Comparison of ENCODE assay signal across 14 cellular contexts in genomic region chr1:165875171-165875570, GRCh38. TPM values are rescaled to one million over a fixed set of nuclear protein-coding genes. Genes with fewer than 3 reads are reported as not detected.
A peak's percentile ranks its signal among the peaks of the same experiment; 100 is the strongest.
DNase-seq lines count a peak whose midpoint lies in the region; ATAC-seq, FAIRE-seq and TF ChIP-seq lines count a peak whose summit lies in the region.
"Had no signal": no experiment of that assay in that cellular context is flagged by ENCODE, and none has a peak within 500 bp of the region (broad histone marks: within the 10 kb centered on the region; RNA-seq: fewer than 3 reads in every experiment).

No MANE protein-coding gene starts in this region.

- no peak for TF ChIP-seq CTCF in GM12878 (IDR thresholded peaks at IDR 0.05 in 2 of 3, conservative IDR thresholded peaks at IDR 0.05 in 1 of 3; ENCODE audit: control insufficient read depth in 2 of 3, extremely low read depth in 1 of 3, insufficient read depth in 1 of 3, low read depth in 3 of 3, low read length in 3 of 3)

- H3K27ac Mint-ChIP-seq in activated CD4-positive, alpha-beta T cell treated with anti-CD3 and anti-CD28 coated beads, Interleukin-2, amount 10 ng/mL, durations not matched to agents 24 days and 14 days: no peak overlapping the region

- H3K4me3 ChIP-seq in GM12878: peak overlapping the region; percentile 43; the same call in 1 of the 2 replicates
- H3K4me3 ChIP-seq: A549, right lobe of liver, SJCRH30 had no signal

- intact Hi-C loops in activated CD4-positive, alpha-beta T cell treated with anti-CD3 and anti-CD28 coated beads, Interleukin-2, amount 10 ng/mL, durations not matched to agents 24 days and 14 days (cut with micrococcal nuclease): loop anchor here (2.0 to 5.0 kb wide), 2 partner anchors 33 to 46 kb away; no protein-coding TSS in a partner anchor
- intact Hi-C loops in GM12878 (cut with micrococcal nuclease; ENCODE audit: unreplicated experiment): loop anchor here (5.0 to 10.0 kb wide), 3 partner anchors 108 to 1840 kb away; partner anchors contain the start of gene TMCO1

- ATAC-seq in HG03108 (IDR thresholded peaks at IDR 0.05; ENCODE audit: unreplicated experiment) (peak; percentile 28), GM12878 (peak; percentile 55), GM18858 (IDR thresholded peaks at IDR 0.05; ENCODE audit: unreplicated experiment) (no peak)
- ATAC-seq in stimulated activated naive CD8-positive, alpha-beta T cell treated with anti-CD3 and anti-CD28 coated beads, Interleukin-15, Interleukin-2, amounts not matched to agents 100 U/mL and 50 U/mL, for 24 hours: peak; percentile 68
- ATAC-seq: A549, left lobe of liver had no signal

- TF ChIP-seq RAD21 in GM12878 (IDR thresholded peaks at IDR 0.05; ENCODE audit: insufficient read depth, low read depth, low read length): no peak

- H3K79me2 ChIP-seq in GM12878 (ENCODE audit: control insufficient read depth, insufficient read depth, low read length): peaks cover 87% of the 10 kb centered on the region

- WGBS in GM12878 (ENCODE audit: insufficient coverage, insufficient replicate concordance, low lambda C conversion rate, missing lambda C conversion rate): 0% methylated on average over 3 of the region's 3 CpGs

- H3K9ac ChIP-seq in GM12878 (ENCODE audit: control insufficient read depth, insufficient read depth, low read length): peak overlapping the region; percentile 56; the same call in 1 of the 2 replicates

- no peaks in the 10 kb centered on the region for H3K9me3 Mint-ChIP-seq in activated CD4-positive, alpha-beta T cell treated with anti-CD3 and anti-CD28 coated beads, Interleukin-2, amount 10 ng/mL, durations not matched to agents 24 days and 14 days

- H3K4me2 ChIP-seq in GM12878 (ENCODE audit: control insufficient read depth, insufficient read depth): peak overlapping the region; percentile 69

- peak; percentile 74 for DNase-seq in activated CD4-positive, alpha-beta T cell treated with anti-CD3 and anti-CD28 coated beads, Interleukin-2, amount 10 ng/mL, durations not matched to agents 24 days and 14 days
- DNase-seq in activated CD4-positive, alpha-beta T cell treated with anti-CD3 and anti-CD28 coated beads, Interleukin-2, amount 50 U/mL, for 4 hours: no peak
- peak; percentile 46 for DNase-seq in GM12878 (ENCODE audit: low read depth, low spot score)
- peak; percentile 25 for DNase-seq in stimulated activated naive CD8-positive, alpha-beta T cell treated with anti-CD3 and anti-CD28 coated beads, Interleukin-15, Interleukin-2, amounts not matched to agents 100 U/mL and 50 U/mL, for 24 hours
- no peak for DNase-seq in amygdala (lab: John Stamatoyannopoulos, UW)
- no peak for DNase-seq in stimulated activated CD4-positive, alpha-beta T cell treated with anti-CD3 and anti-CD28 coated beads, Interleukin-4, amount 100 ng/mL, for 4 hours
- DNase-seq: NCI-H2081 treated with DMSO at 0.1 percent for 48 hours, right lobe of liver, SJCRH30 had no signal

- H3K27ac ChIP-seq in GM12878 (ENCODE audit: control insufficient read depth, insufficient read depth): peak overlapping the region; percentile 76
- H3K27ac ChIP-seq: A549, right lobe of liver, SJCRH30 had no signal

- H3K36me3 ChIP-seq in GM12878 (ENCODE audit: control insufficient read depth in 2 of 2, insufficient read depth in 2 of 2, low read length in 1 of 2): peaks cover 0 to 2% of the 10 kb centered on the region in 2 experiments; a peak in 2 of 4 replicates
- H3K36me3 ChIP-seq: right lobe of liver had no signal

- POLR2A ChIA-PET in GM12878 (lab: Charles Lee): interaction anchor here (0.6 to 2.3 kb wide), 7 partner anchors 9 to 277 kb away, joined by 3 to 9 read pairs (median 5); no protein-coding TSS in a partner anchor

- RAD21 ChIA-PET in GM12878 (lab: Charles Lee; ENCODE audit: unreplicated experiment): interaction anchor here (0.5 to 7.1 kb wide), 8 partner anchors 9 to 177 kb away, joined by 3 to 65 read pairs (median 3); partner anchors contain the start of genes ALDH9A1 and UCK2

- no peaks in the 10 kb centered on the region for H3K27me3 ChIP-seq in GM12878 (replicated peaks in 1 of 2; ENCODE audit: control insufficient read depth in 2 of 2, insufficient read depth in 2 of 2, low read length in 1 of 2)
- H3K27me3 ChIP-seq: right lobe of liver, SJCRH30 had no signal

- H3K9me3 ChIP-seq in GM12878 (replicated peaks; ENCODE audit: control insufficient read depth, insufficient read depth, low read length): peaks cover 7% of the 10 kb centered on the region
- H3K9me3 ChIP-seq: right lobe of liver, SJCRH30 had no signal

- H2AFZ ChIP-seq in GM12878 (ENCODE audit: control insufficient read depth, low read depth, low read length): no peak overlapping the region

- FAIRE-seq in GM12878 (lab: Jason Lieb, UNC): no peak
- FAIRE-seq: A549, bronchial epithelial cell had no signal

- peak in 1 of 2 experiments; percentile 34; a peak in 1 of 4 replicates for TF ChIP-seq EP300 in GM12878 (IDR thresholded peaks at IDR 0.05; ENCODE audit: borderline replicate concordance in 1 of 2, control insufficient read depth in 1 of 2, low read depth in 2 of 2, low read length in 2 of 2)

- H3K36me3 Mint-ChIP-seq in activated CD4-positive, alpha-beta T cell treated with anti-CD3 and anti-CD28 coated beads, Interleukin-2, amount 10 ng/mL, durations not matched to agents 24 days and 14 days (ENCODE audit: low read depth): peaks cover 19% of the 10 kb centered on the region

- in situ Hi-C loops in GM12878 (cut with MboI): no loop called here

- TF ChIP-seq POLR2A in GM12878 (IDR thresholded peaks at IDR 0.05; ENCODE audit: low read depth, low read length): no peak

- SMC1A ChIA-PET in GM12878 (lab: Charles Lee; ENCODE audit: uncharacterized antibody, unreplicated experiment): interaction anchor here (1.3 to 14.1 kb wide), 4 partner anchors 9 to 45 kb away, joined by 4 to 212 read pairs (median 89); partner anchors contain the start of gene UCK2

- H3K4me1 Mint-ChIP-seq in activated CD4-positive, alpha-beta T cell treated with anti-CD3 and anti-CD28 coated beads, Interleukin-2, amount 10 ng/mL, durations not matched to agents 24 days and 14 days: peaks cover 50% of the 10 kb centered on the region

- CTCF ChIA-PET in GM12878 (lab: Yijun Ruan, JAX): interaction anchor here (0.6 to 6.3 kb wide), 4 partner anchors 9 to 208 kb away, joined by 5 to 62 read pairs (median 8); no protein-coding TSS in a partner anchor

- H3K4me3 Mint-ChIP-seq in activated CD4-positive, alpha-beta T cell treated with anti-CD3 and anti-CD28 coated beads, Interleukin-2, amount 10 ng/mL, durations not matched to agents 24 days and 14 days: peak overlapping the region; percentile 17

- H4K20me1 ChIP-seq in GM12878 (ENCODE audit: control insufficient read depth, insufficient read depth): no peaks in the 10 kb centered on the region

- H3K4me1 ChIP-seq in GM12878 (ENCODE audit: control insufficient read depth, insufficient read depth, low read length): peaks cover 54% of the 10 kb centered on the region

- no TSS peak for BruUV-seq in GM12878 (replicated peaks; lab: Mats Ljungman, UMichigan)

- H3K27me3 Mint-ChIP-seq in activated CD4-positive, alpha-beta T cell treated with anti-CD3 and anti-CD28 coated beads, Interleukin-2, amount 10 ng/mL, durations not matched to agents 24 days and 14 days: no peaks in the 10 kb centered on the region

TF ChIP-seq in GM12878, 131 proteins besides CTCF, POLR2A, EP300 and RAD21 (continues in another document):
- TF ChIP-seq CEBPB (IDR thresholded peaks at IDR 0.05; ENCODE audit: borderline replicate concordance in 1 of 2, low read depth in 2 of 2, low read length in 2 of 2) (no peak), EED (IDR thresholded peaks at IDR 0.05; ENCODE audit: low read depth) (peak; percentile 78), IRF4 (IDR thresholded peaks at IDR 0.05; ENCODE audit: low read depth, low read length) (peak; percentile 44; the same call in 1 of the 2 replicates), MTA2 (IDR thresholded peaks at IDR 0.05; ENCODE audit: low read depth) (peak; percentile 66), BCLAF1 (IDR thresholded peaks at IDR 0.05) (no peak)

RNA-seq across cellular contexts. Expression of gene UCK2, which starts 47.8 kb away (rescaled TPM):
- 108 and 110 TPM in 2 replicates for total RNA-seq in activated CD4-positive, alpha-beta T cell treated with anti-CD3 and anti-CD28 coated beads, Interleukin-2, amount 10 ng/mL, durations not matched to agents 24 days and 14 days
- 49.7 and 55.2 TPM in 2 replicates for total RNA-seq in GM12878 (2013; cell fraction: nucleolus; rRNA removed)
- total RNA-seq in GM12878 (2014; rRNA removed): 99.9 and 105 TPM in 2 replicates
- 55.3 and 57.0 TPM in 2 replicates for total RNA-seq in GM12878 (2014; rRNA removed; fragmentation: Illumina TruSeq; extraction: Trizol)
- total RNA-seq in GM12878 (2021): 70.9 and 74.0 TPM in 2 replicates
- 35.8 TPM for polyA plus RNA-seq in GM12878 (2011; ENCODE audit: low read depth)
- 79.0 and 95.4 TPM in 2 replicates for polyA plus RNA-seq in GM12878 (2011; rRNA removed)
- polyA plus RNA-seq in GM12878 (2011; cell fraction: cytosol; rRNA removed): 117 and 130 TPM in 2 replicates
- 66.9 and 67.2 TPM in 2 replicates for polyA plus RNA-seq in GM12878 (2011; cell fraction: nucleus; rRNA removed)
- polyA plus RNA-seq in GM12878 (2012): 34.8 and 36.4 TPM in 2 replicates
- 59.0 and 70.7 TPM in 2 replicates for polyA plus RNA-seq in GM12878 (2014; fragmentation: Illumina TruSeq; extraction: Trizol)
- 10 to 100 TPM; 67.0 to 74.3 TPM for polyA plus RNA-seq in GM12878 (2014; fragmentation: Nextera tagmentation; extraction: Ambion mirVana)
- 96.3 and 97.0 TPM in 2 replicates for polyA plus RNA-seq in GM12878 (2014; rRNA removed)
- 100 to 1,000 TPM in 1 of 2 experiments, 10 to 100 TPM in 1; 97.6 to 106 TPM for polyA plus RNA-seq in GM12878 (2016; fragmentation: Nextera tagmentation; extraction: Ambion mirVana)
- 129 and 137 TPM in 2 replicates for polyA minus RNA-seq in GM12878 (2011; rRNA and poly(A)+ RNA removed)
- polyA minus RNA-seq in GM12878 (2011; cell fraction: cytosol; rRNA and poly(A)+ RNA removed): 42.0 and 46.0 TPM in 2 replicates
- polyA minus RNA-seq in GM12878 (2011; cell fraction: nucleus; rRNA and poly(A)+ RNA removed): 27.6 and 52.4 TPM in 2 replicates

Comparison
In these comparisons a context has a peak if more than half of its experiments do, and no peak if none do; other contexts are left out.
1. DNase-seq: peak in activated CD4-positive, alpha-beta T cell treated with anti-CD3 and anti-CD28 coated beads, Interleukin-2, amount 10 ng/mL, durations not matched to agents 24 days and 14 days (single experiment), GM12878 (single experiment) and stimulated activated naive CD8-positive, alpha-beta T cell treated with anti-CD3 and anti-CD28 coated beads, Interleukin-15, Interleukin-2, amounts not matched to agents 100 U/mL and 50 U/mL, for 24 hours (single experiment); none in activated CD4-positive, alpha-beta T cell treated with anti-CD3 and anti-CD28 coated beads, Interleukin-2, amount 50 U/mL, for 4 hours (0 of 2), amygdala (0 of 56) and stimulated activated CD4-positive, alpha-beta T cell treated with anti-CD3 and anti-CD28 coated beads, Interleukin-4, amount 100 ng/mL, for 4 hours (0 of 2).